In genomic region chr1:87728169-87728568, GRCh38 we compare ENCODE assay signal across 28 cellular contexts.
"Had no signal": no experiment of that assay in that cellular context is flagged by ENCODE, and none has a peak within 500 bp of the region (broad histone marks: within the 10 kb centered on the region; RNA-seq: fewer than 3 reads in every experiment).

No MANE protein-coding gene starts in this region.

- H3K9me3 ChIP-seq: adrenal gland, body of pancreas, gastrocnemius medialis, heart left ventricle had no signal

- H3K36me3 ChIP-seq: adrenal gland, gastrocnemius medialis, heart left ventricle had no signal

- DNase-seq: activated CD4-positive, alpha-beta memory T cell treated with anti-CD3 and anti-CD28 coated beads for 36 hours; activated CD4-positive, alpha-beta T cell treated with anti-CD3 and anti-CD28 coated beads for 36 hours; activated CD4-positive, alpha-beta T cell treated with anti-CD3 and anti-CD28 coated beads, Interleukin-2, amount 10 ng/mL, durations not matched to agents 24 days and 14 days; activated CD4-positive, CD25-positive, alpha-beta regulatory T cell; activated CD4-positive, CD25-positive, alpha-beta regulatory T cell treated with anti-CD3 and anti-CD28 coated beads, Interleukin-2, amount 50 U/mL, for 72 hours; activated CD8-positive, alpha-beta memory T cell treated with anti-CD3 and anti-CD28 coated beads, Interleukin-2, amount 10 ng/mL, durations not matched to agents 7 days and 5 days; activated CD8-positive, alpha-beta memory T cell treated with anti-CD3 and anti-CD28 coated beads, Interleukin-2, amount 50 U/mL, for 4 hours; activated CD8-positive, alpha-beta T cell treated with anti-CD3 and anti-CD28 coated beads, Interleukin-2, amount 10 ng/mL, durations not matched to agents 7 days and 5 days; activated effector memory CD4-positive, alpha-beta T cell treated with anti-CD3 and anti-CD28 coated beads, Interleukin-2, amount 50 U/mL, for 16 hours; activated naive CD4-positive, alpha-beta T cell treated with anti-CD3 and anti-CD28 coated beads for 36 hours; activated naive CD8-positive, alpha-beta T cell treated with anti-CD3 and anti-CD28 coated beads for 36 hours; activated naive CD8-positive, alpha-beta T cell treated with anti-CD3 and anti-CD28 coated beads, Interleukin-2, amount 50 U/mL, for 24 hours; activated T-cell treated with anti-CD3 and anti-CD28 coated beads, Interleukin-2, amount 50 U/mL, for 1 hour; activated T-cell treated with anti-CD3 and anti-CD28 coated beads, Interleukin-2, amount 50 U/mL, for 48 hours; adrenal gland; amygdala; aorta; body of pancreas; dorsolateral prefrontal cortex; effector memory CD4-positive, alpha-beta T cell; endodermal cell; foreskin fibroblast; gastrocnemius medialis; glutamatergic neuron; heart left ventricle; T-helper 2 cell had no signal

- H3K27me3 ChIP-seq: adrenal gland, body of pancreas, dorsolateral prefrontal cortex, gastrocnemius medialis, heart left ventricle had no signal

- H3K4me3 ChIP-seq: adrenal gland, body of pancreas, coronary artery, dorsolateral prefrontal cortex, gastrocnemius medialis, heart left ventricle had no signal

- H3K27ac ChIP-seq: adrenal gland, body of pancreas, coronary artery, dorsolateral prefrontal cortex, gastrocnemius medialis, heart left ventricle had no signal

- ATAC-seq: activated CD4-positive, alpha-beta T cell treated with anti-CD3 and anti-CD28 coated beads for 36 hours; activated CD8-positive, alpha-beta memory T cell treated with anti-CD3 and anti-CD28 coated beads, Interleukin-2, amount 10 ng/mL, durations not matched to agents 7 days and 5 days; activated CD8-positive, alpha-beta T cell treated with anti-CD3 and anti-CD28 coated beads, Interleukin-2, amount 10 ng/mL, durations not matched to agents 7 days and 5 days; activated naive CD8-positive, alpha-beta T cell treated with anti-CD3 and anti-CD28 coated beads, Interleukin-2, amount 50 U/mL, for 24 hours; body of pancreas; esophagus mucosa; gastrocnemius medialis; heart left ventricle had no signal

- H3K4me1 ChIP-seq: adrenal gland, body of pancreas, gastrocnemius medialis, heart left ventricle had no signal
